ENCODE assay signal across 8 cellular contexts in the genomic region with DNA sequence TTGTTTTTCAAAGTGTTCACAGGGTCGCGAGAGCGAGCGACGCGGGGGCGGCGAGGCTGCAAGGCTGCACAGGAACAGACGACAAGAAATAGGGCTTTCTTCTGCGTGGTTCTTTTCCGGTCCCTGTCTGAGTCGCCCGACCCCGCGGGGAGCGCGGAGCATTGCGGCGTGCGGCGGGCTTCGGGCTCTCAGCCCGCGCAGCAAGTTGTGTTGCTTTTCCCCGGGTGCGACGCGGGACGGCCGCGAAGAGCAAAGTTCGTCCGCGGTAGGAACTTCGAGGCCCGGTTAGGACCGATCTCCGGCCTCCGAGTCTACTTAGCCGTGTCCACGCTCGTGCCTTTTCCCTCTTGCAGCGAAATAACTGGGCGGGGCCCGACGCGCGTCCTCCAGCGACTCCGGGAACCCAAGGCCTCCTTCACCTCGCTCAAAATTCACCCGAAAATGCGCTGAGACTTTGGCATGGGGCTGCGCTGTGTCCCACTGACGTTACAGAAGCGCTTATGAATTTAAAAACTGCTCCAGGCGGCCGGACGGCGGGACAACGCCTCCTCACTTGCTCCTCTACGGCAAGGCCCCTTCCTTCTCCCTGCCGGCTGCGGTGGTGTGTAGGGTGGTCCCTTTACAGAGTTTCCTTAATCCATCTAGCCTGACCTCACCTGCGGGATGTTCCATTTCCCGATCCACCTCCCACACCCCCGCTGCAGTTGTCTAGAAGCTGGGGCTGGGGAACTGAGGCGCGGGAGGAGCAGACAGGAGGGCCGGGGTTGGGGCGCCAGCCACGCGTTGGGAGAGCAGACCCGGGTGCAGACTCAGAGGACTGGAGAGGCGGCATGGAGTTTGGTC.
DNase-seq lines count a peak whose midpoint lies in the region; ATAC-seq, FAIRE-seq and TF ChIP-seq lines count a peak whose summit lies in the region.

No MANE protein-coding gene starts in this region.

- DNase-seq in KG1 (lab: John Stamatoyannopoulos, UW), result peak; percentile 46
- DNase-seq in activated gamma-delta T cell (lab: John Stamatoyannopoulos, UW), result peak; percentile 12
- DNase-seq in stimulated activated CD4-positive, alpha-beta T cell treated with anti-CD3 and anti-CD28 coated beads, Interleukin-1b, Interleukin-23, amount 100 ng/mL, for 48 hours, result peak; percentile 30
- no peak for DNase-seq in NCI-H2107 treated with DMSO at 0.1 percent for 48 hours (lab: John Stamatoyannopoulos, UW; ENCODE audit: unreplicated experiment)
- no peak for DNase-seq in GM13977 (ENCODE audit: low spot score)
- DNase-seq in HTR-8/SVneo (ENCODE audit: insufficient read length, low spot score), result no peak

- ATAC-seq in HG03095 (IDR thresholded peaks at IDR 0.05; ENCODE audit: unreplicated experiment), result no peak

- no peak for TF ChIP-seq CTCF in GM13977 (IDR thresholded peaks at IDR 0.05; ENCODE audit: extremely low read depth, insufficient read depth, missing control alignments)

- H3K4me3 ChIP-seq in iPS-11a (ENCODE audit: low read depth, low read length), result peak overlapping the region; percentile 24

- no peak for FAIRE-seq in HTR-8/SVneo (lab: Jason Lieb, UNC)

- in situ Hi-C loops in GM13977 (cut with MboI; ENCODE audit: low pct_unique_long_range_greater_than_20kb, low sequenced_read_pairs, unreplicated experiment), result loop anchor here (10.0 to 25.0 kb wide), 2 partner anchors 294 to 593 kb away; no protein-coding TSS in a partner anchor

Comparison
In these comparisons a context has a peak if more than half of its experiments do, and no peak if none do; other contexts are left out.
1. DNase-seq: peak in KG1 (single experiment), activated gamma-delta T cell (single experiment) and stimulated activated CD4-positive, alpha-beta T cell treated with anti-CD3 and anti-CD28 coated beads, Interleukin-1b, Interleukin-23, amount 100 ng/mL, for 48 hours (single experiment); none in NCI-H2107 treated with DMSO at 0.1 percent for 48 hours (single experiment), GM13977 (single experiment) and HTR-8/SVneo (single experiment).